In the genomic region with DNA sequence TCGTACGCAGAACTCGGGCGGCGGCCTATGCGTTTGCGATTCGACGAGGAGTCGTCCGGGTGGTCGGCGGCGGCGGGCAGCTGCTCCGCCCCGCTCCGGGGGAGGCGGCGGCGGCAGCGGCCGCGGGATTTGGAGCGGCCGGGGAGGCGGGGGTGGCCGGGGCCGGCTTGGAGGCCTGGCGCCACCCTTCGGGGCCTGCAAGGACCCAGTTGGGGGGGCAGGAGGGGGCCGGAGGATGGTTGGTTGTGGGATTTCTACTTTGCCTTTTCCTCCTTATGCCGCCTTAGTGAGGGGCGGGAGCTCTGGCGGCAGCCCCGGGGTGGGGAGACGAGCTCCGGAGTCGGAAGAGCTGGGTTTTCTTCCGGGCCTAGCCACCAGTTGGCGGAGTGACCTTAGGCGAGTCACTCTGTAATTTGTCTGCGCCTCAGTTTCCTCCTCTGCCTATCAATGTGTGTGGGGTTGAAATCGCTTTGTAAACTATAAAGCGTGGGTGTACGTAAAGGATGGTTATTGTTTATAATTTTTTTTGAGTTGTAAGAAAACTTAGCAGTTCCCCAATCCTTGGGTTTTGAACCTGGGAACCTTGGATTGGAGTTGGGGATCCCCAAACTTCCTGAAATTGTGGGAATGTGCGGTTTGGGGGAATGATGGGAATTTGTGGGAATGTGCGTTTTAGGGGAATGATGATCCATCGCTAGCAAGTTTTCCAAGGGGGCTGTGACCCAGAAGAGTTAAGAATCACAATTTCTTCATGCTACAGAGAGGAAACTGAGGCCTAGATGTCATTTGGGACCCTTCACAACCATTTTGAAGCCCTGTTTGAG, we compare ENCODE assay signal across 8 cellular contexts. TPM values are rescaled to one million over a fixed set of nuclear protein-coding genes. Genes with fewer than 3 reads are reported as not detected.
DNase-seq lines count a peak whose midpoint lies in the region; ATAC-seq and TF ChIP-seq lines count a peak whose summit lies in the region.

No MANE protein-coding gene starts in this region.

- POLR2A ChIA-PET in PC-3 (lab: Charles Lee; ENCODE audit: unreplicated experiment), result interaction anchor here (0.6 to 1.4 kb wide), 5 partner anchors 23 to 321 kb away, joined by 3 to 8 read pairs (median 4); partner anchors contain the start of genes SELENOM and SMTN

- no TSS peak for BruUV-seq in PC-3 (replicated peaks; lab: Mats Ljungman, UMichigan)

- peak; percentile 7; the same call in 1 of the 2 replicates for TF ChIP-seq CTCF in 22Rv1 (IDR thresholded peaks at IDR 0.05)
- no peak for TF ChIP-seq CTCF in PC-3 (conservative IDR thresholded peaks at IDR 0.05; ENCODE audit: low read depth, low read length)
- no peak for TF ChIP-seq CTCF in hepatocyte (IDR thresholded peaks at IDR 0.05; ENCODE audit: poor library complexity)

- H3K4me2 ChIP-seq in PC-3 (ENCODE audit: low read length), result peak overlapping the region; percentile 98
- peak overlapping the region; percentile 80 for H3K4me2 ChIP-seq in hepatocyte

- H3K9me3 ChIP-seq in PC-3 (ENCODE audit: low read length) (no peaks in the 10 kb centered on the region), hepatocyte (ENCODE audit: low read depth) (peaks cover 28% of the 10 kb centered on the region)

- intact Hi-C loops in PC-3 (cut with micrococcal nuclease), result loop anchor here (2.0 kb wide), 1 partner anchor 113 kb away; no protein-coding TSS in a partner anchor

- 3% methylated on average over 47 to 49 of the region's 49 CpGs for WGBS in adipose tissue, 3 donors
- 3% methylated on average over 33 of the region's 49 CpGs for WGBS in hepatocyte (ENCODE audit: low lambda C conversion rate, missing lambda C conversion rate)

- H3F3A ChIP-seq in PC-3 (ENCODE audit: low read length, unreplicated experiment), result no peaks in the 10 kb centered on the region

- H3K79me2 ChIP-seq in PC-3 (ENCODE audit: low read length), result peaks cover 86% of the 10 kb centered on the region
- H3K79me2 ChIP-seq in hepatocyte, result peaks cover 90% of the 10 kb centered on the region

- peak overlapping the region; percentile 73; the same call in 1 of the 2 replicates for H2AFZ ChIP-seq in PC-3 (ENCODE audit: low read length)
- peak overlapping the region; percentile 11 for H2AFZ ChIP-seq in hepatocyte

- peaks cover 34% of the 10 kb centered on the region for H3K4me1 ChIP-seq in PC-3 (ENCODE audit: insufficient read depth, low read length)
- peaks cover 17% of the 10 kb centered on the region for H3K4me1 ChIP-seq in hepatocyte (ENCODE audit: insufficient read depth)

- peak overlapping the region; percentile 94 for H3K4me3 ChIP-seq in PC-3 (ENCODE audit: low read length)
- H3K4me3 ChIP-seq in hepatocyte, result peak overlapping the region; percentile 78
- H3K4me3 ChIP-seq in skin epidermis, result peak overlapping the region; percentile 64 to 87 (median 80)

- ATAC-seq in GM18505 (IDR thresholded peaks at IDR 0.05; ENCODE audit: unreplicated experiment), result peak; percentile 34
- ATAC-seq in HG02970 (IDR thresholded peaks at IDR 0.05; ENCODE audit: low FRiP score, unreplicated experiment), result peak; percentile 33
- peak; percentile 21 for ATAC-seq in PC-3

- CTCF ChIA-PET in PC-3 (lab: Charles Lee), result interaction anchor here (1.4 kb wide), 1 partner anchor 111 kb away, joined by 9 read pairs; the partner anchor contains the start of gene SMTN

- DNase-seq in PC-3 (peak; percentile 15), hepatocyte (ENCODE audit: low spot score) (peak; percentile 65), T1000 (lab: John Stamatoyannopoulos, UW) (no peak)

- H3K9ac ChIP-seq in PC-3 (ENCODE audit: low read length), result peak overlapping the region; percentile 93

- H3K27me3 ChIP-seq in PC-3 (ENCODE audit: low read length) (no peaks in the 10 kb centered on the region), hepatocyte (no peaks in the 10 kb centered on the region)

- peak overlapping the region; percentile 89 for H3K27ac ChIP-seq in 22Rv1
- H3K27ac ChIP-seq in PC-3 (ENCODE audit: low read length), result peak overlapping the region; percentile 63
- peak overlapping the region; percentile 53 for H3K27ac ChIP-seq in adipose tissue (ENCODE audit: low read depth, low read length)
- H3K27ac ChIP-seq in hepatocyte, result peak overlapping the region; percentile 99
- H3K27ac ChIP-seq in skin epidermis, result peak overlapping the region; percentile 92 to 99 (median 97)

- H3K9me2 ChIP-seq in PC-3 (replicated peaks; ENCODE audit: low read length) (no peaks in the 10 kb centered on the region), hepatocyte (replicated peaks; ENCODE audit: insufficient read depth) (no peaks in the 10 kb centered on the region)

- H4K20me1 ChIP-seq in PC-3 (ENCODE audit: low read length) (peaks cover 30% of the 10 kb centered on the region), hepatocyte (ENCODE audit: insufficient read depth, poor library complexity, severe bottlenecking) (peaks cover 11% of the 10 kb centered on the region)

- H3K36me3 ChIP-seq in PC-3 (ENCODE audit: low read depth, low read length) (peaks cover 43% of the 10 kb centered on the region), hepatocyte (replicated peaks; ENCODE audit: insufficient read depth, low read depth) (peaks cover 22% of the 10 kb centered on the region)

- no peak for TF ChIP-seq POLR2A in GM18505 (IDR thresholded peaks at IDR 0.05; ENCODE audit: borderline replicate concordance, extremely low read depth, insufficient read depth, insufficient read length)

RNA-seq across cellular contexts. Expression of gene TUG1, which starts 0.7 kb away (rescaled TPM):
- 35.1 and 44.1 TPM in 2 replicates for total RNA-seq in PC-3 (2014; rRNA removed)
- polyA plus RNA-seq in adipose tissue, result 10 to 100 TPM; 17.1 to 27.0 (median 20.9) TPM
- total RNA-seq in hepatocyte, result 99.3 and 109 TPM in 2 replicates
- polyA plus RNA-seq in hepatocyte, result 33.9 and 39.1 TPM in 2 replicates

RNA-seq across cellular contexts. Expression of gene MORC2, which starts 1.2 kb away (rescaled TPM):
- total RNA-seq in PC-3 (2014; rRNA removed) (12.0 and 29.9 TPM in 2 replicates), hepatocyte (16.3 and 24.0 TPM in 2 replicates)
- polyA plus RNA-seq in adipose tissue (10 to 100 TPM in 2 of 3 donors, 1 to 10 TPM in 1; 9.1 to 20.7 (median 11.2) TPM), hepatocyte (15.6 and 20.5 TPM in 2 replicates)
